In the genomic region with DNA sequence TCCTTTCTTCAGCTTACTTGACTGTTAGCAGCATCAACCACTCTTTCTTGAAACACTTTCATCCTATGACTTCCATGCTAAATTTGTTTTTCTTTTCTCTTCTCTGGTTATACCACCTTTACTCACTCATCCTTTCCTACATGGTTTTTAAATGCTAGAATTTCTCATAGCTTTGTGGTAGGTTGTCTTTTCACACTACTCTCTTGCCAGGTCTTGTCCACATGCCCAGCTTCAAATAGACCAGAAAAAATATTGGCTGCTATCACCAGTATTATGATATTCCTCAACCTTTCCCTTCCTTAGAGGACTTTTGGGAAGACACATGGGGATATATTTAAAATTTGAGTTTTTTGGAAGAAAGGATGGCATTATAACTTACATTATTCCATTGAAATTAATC, we compare ENCODE assay signal across 24 cellular contexts.
"Had no signal": no experiment of that assay in that cellular context is flagged by ENCODE, and none has a peak within 500 bp of the region (broad histone marks: within the 10 kb centered on the region; RNA-seq: fewer than 3 reads in every experiment).

No MANE protein-coding gene starts in this region.

- ATAC-seq: activated CD8-positive, alpha-beta memory T cell treated with anti-CD3 and anti-CD28 coated beads, Interleukin-2, amount 10 ng/mL, durations not matched to agents 7 days and 5 days; activated naive CD4-positive, alpha-beta T cell treated with anti-CD3 and anti-CD28 coated beads, Interleukin-2, amount 50 U/mL, for 72 hours; activated naive CD8-positive, alpha-beta T cell treated with anti-CD3 and anti-CD28 coated beads, Interleukin-2, amount 50 U/mL, for 24 hours; PC-3 had no signal

- H3K4me3 Mint-ChIP-seq: activated B cell treated with CpG ODN at 0.5 μM for 24 hours; activated CD4-positive, alpha-beta T cell treated with anti-CD3 and anti-CD28 coated beads, Interleukin-2, amount 10 ng/mL, durations not matched to agents 24 days and 14 days; activated CD8-positive, alpha-beta memory T cell treated with anti-CD3 and anti-CD28 coated beads, Interleukin-2, amount 10 ng/mL, durations not matched to agents 7 days and 5 days; activated naive CD8-positive, alpha-beta T cell treated with anti-CD3 and anti-CD28 coated beads, Interleukin-2, amount 50 U/mL, for 24 hours; activated T-cell treated with anti-CD3 and anti-CD28 coated beads, Interleukin-2, amount 50 U/mL, for 24 hours; T-helper 1 cell treated with Interleukin-12 subunit alpha and Interleukin-12 subunit beta and Interleukin-4 antibody, amounts not matched to agents 30 μg/mL and 1 μg/mL, for 36 hours had no signal

- H3K4me2 ChIP-seq: KMS-11 had no signal

- H3K4me1 Mint-ChIP-seq: activated B cell treated with CpG ODN at 0.5 μM for 24 hours had no signal

- H3K27me3 ChIP-seq: brain microvascular endothelial cell had no signal

- H3K36me3 ChIP-seq: brain microvascular endothelial cell had no signal

- H3K27ac ChIP-seq: brain microvascular endothelial cell, KMS-11 had no signal

- H3K9me3 Mint-ChIP-seq: activated B cell treated with CpG ODN at 0.5 μM for 24 hours; activated CD4-positive, alpha-beta T cell treated with anti-CD3 and anti-CD28 coated beads, Interleukin-2, amount 10 ng/mL, durations not matched to agents 24 days and 14 days; activated naive CD4-positive, alpha-beta T cell treated with anti-CD3 and anti-CD28 coated beads, Interleukin-2, amount 50 U/mL, for 72 hours; activated naive CD8-positive, alpha-beta T cell treated with anti-CD3 and anti-CD28 coated beads, Interleukin-2, amount 50 U/mL, for 24 hours; activated T-cell treated with anti-CD3 and anti-CD28 coated beads, Interleukin-2, amount 50 U/mL, for 24 hours; T-helper 1 cell treated with Interleukin-12 subunit alpha and Interleukin-12 subunit beta and Interleukin-4 antibody, amounts not matched to agents 30 μg/mL and 1 μg/mL, for 36 hours had no signal

- DNase-seq: activated B cell treated with CpG ODN at 0.5 μM for 24 hours; activated CD4-positive, alpha-beta T cell treated with anti-CD3 and anti-CD28 coated beads for 1 hour; activated CD4-positive, alpha-beta T cell treated with anti-CD3 and anti-CD28 coated beads, Interleukin-2, amount 10 ng/mL, durations not matched to agents 24 days and 14 days; activated CD4-positive, alpha-beta T cell treated with anti-CD3 and anti-CD28 coated beads, Interleukin-2, amount 50 U/mL, for 48 hours; activated CD8-positive, alpha-beta memory T cell treated with anti-CD3 and anti-CD28 coated beads, Interleukin-2, amount 10 ng/mL, durations not matched to agents 7 days and 5 days; activated effector memory CD4-positive, alpha-beta T cell treated with anti-CD3 and anti-CD28 coated beads, Interleukin-2, amount 50 U/mL, for 16 hours; activated naive CD4-positive, alpha-beta T cell treated with Interleukin-2 at 50 U/mL for 16 hours; activated naive CD8-positive, alpha-beta T cell treated with anti-CD3 and anti-CD28 coated beads, Interleukin-2, amount 50 U/mL, for 24 hours; activated T-cell treated with anti-CD3 and anti-CD28 coated beads, Interleukin-2, amount 50 U/mL, for 24 hours; amniotic stem cell; brain microvascular endothelial cell; MV-4-11; NCI-H1105; NCI-H1436; NCI-H1694 treated with DMSO at 0.1 percent for 48 hours; NCI-H2029 treated with DMSO at 0.1 percent for 48 hours; NCI-H345; NCI-H510A treated with DMSO at 0.1 percent for 48 hours; NCI-H69; PC-3; SHP77 treated with DMSO at 0.1 percent for 48 hours had no signal

- H3K27me3 Mint-ChIP-seq: activated B cell treated with CpG ODN at 0.5 μM for 24 hours; activated CD8-positive, alpha-beta memory T cell treated with anti-CD3 and anti-CD28 coated beads, Interleukin-2, amount 10 ng/mL, durations not matched to agents 7 days and 5 days; activated naive CD8-positive, alpha-beta T cell treated with anti-CD3 and anti-CD28 coated beads, Interleukin-2, amount 50 U/mL, for 24 hours; activated T-cell treated with anti-CD3 and anti-CD28 coated beads, Interleukin-2, amount 50 U/mL, for 24 hours had no signal

- H3K36me3 Mint-ChIP-seq: activated CD8-positive, alpha-beta memory T cell treated with anti-CD3 and anti-CD28 coated beads, Interleukin-2, amount 10 ng/mL, durations not matched to agents 7 days and 5 days; activated naive CD4-positive, alpha-beta T cell treated with anti-CD3 and anti-CD28 coated beads, Interleukin-2, amount 50 U/mL, for 72 hours had no signal
